Comparison of ENCODE assay signal across 2 cellular contexts in the genomic region with DNA sequence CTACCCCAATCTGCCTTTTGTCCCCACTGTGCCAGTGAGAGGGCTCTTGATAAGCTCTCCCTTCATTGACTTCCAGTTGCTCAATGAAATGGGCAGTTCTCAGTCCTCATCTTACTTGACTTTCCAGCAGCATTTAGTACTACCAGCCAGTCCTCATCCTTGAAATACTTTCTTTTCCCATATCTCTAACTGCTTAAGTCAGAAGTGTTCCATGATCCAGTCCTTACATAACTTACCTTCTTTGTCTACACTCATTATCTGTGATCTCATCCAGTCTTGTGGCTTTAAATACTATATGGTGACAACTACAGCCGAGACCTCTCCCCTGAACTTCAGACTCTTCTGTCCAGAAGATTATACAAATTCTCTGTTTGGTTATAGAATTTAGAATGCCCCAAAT.
TF ChIP-seq lines count a peak whose summit lies in the region.

No MANE protein-coding gene starts in this region.

TF ChIP-seq in SK-N-SH treated with all-trans-retinoic acid at 6 μM for 48 hours, 23 proteins besides CTCF, POLR2A, EP300 and RAD21:
- no peak for TF ChIP-seq ARNTL (CRISPR knock-in tag; IDR thresholded peaks at IDR 0.05; ENCODE audit: borderline replicate concordance, low read depth)
- no peak for TF ChIP-seq TOX (CRISPR knock-in tag; IDR thresholded peaks at IDR 0.05; ENCODE audit: borderline replicate concordance)
- no peak for TF ChIP-seq CSDC2 (CRISPR knock-in tag; IDR thresholded peaks at IDR 0.05)
- TF ChIP-seq SNAI2 (CRISPR knock-in tag; IDR thresholded peaks at IDR 0.05) = no peak
- no peak for TF ChIP-seq BACH2 (CRISPR knock-in tag; IDR thresholded peaks at IDR 0.05; ENCODE audit: borderline replicate concordance)
TF ChIP-seq in SK-N-SH treated with all-trans-retinoic acid at 6 μM for 48 hours: peak in this region for 0.

TF ChIP-seq in endothelial cell of umbilical vein, 7 proteins besides CTCF, POLR2A, EP300 and RAD21:
- TF ChIP-seq EZH2 (IDR thresholded peaks at IDR 0.05; ENCODE audit: borderline replicate concordance, low read depth, low read length, severe bottlenecking) (no peak), GATA2 (IDR thresholded peaks at IDR 0.05; ENCODE audit: insufficient read depth, insufficient read length, low read depth, low read length) (no peak), JUN (IDR thresholded peaks at IDR 0.05; ENCODE audit: borderline replicate concordance, insufficient read depth, insufficient read length, low read depth) (no peak), POLR2AphosphoS5 (IDR thresholded peaks at IDR 0.05; ENCODE audit: insufficient read depth, low read depth, low read length) (no peak), FOS (IDR thresholded peaks at IDR 0.05; ENCODE audit: borderline replicate concordance, insufficient read depth, low read length) (no peak), MYC (IDR thresholded peaks at IDR 0.05; ENCODE audit: low read depth, low read length) (no peak)
- TF ChIP-seq, protein P1, sequence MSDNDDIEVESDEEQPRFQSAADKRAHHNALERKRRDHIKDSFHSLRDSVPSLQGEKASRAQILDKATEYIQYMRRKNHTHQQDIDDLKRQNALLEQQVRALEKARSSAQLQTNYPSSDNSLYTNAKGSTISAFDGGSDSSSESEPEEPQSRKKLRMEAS (IDR thresholded peaks at IDR 0.05; ENCODE audit: insufficient read depth, insufficient read length) = no peak
